ENCODE assay signal across 8 cellular contexts in genomic region chr10:4767033-4767814, GRCh38. TPM values are rescaled to one million over a fixed set of nuclear protein-coding genes. Genes with fewer than 3 reads are reported as not detected.
DNase-seq lines count a peak whose midpoint lies in the region; ATAC-seq and TF ChIP-seq lines count a peak whose summit lies in the region.

No MANE protein-coding gene starts in this region.

- peak; percentile 69 for TF ChIP-seq CTCF in AG09319 (IDR thresholded peaks at IDR 0.05; ENCODE audit: low read depth, low read length)
- peak; percentile 49 for TF ChIP-seq CTCF in GM13976 (IDR thresholded peaks at IDR 0.05; ENCODE audit: borderline replicate concordance, control extremely low read depth, extremely low read depth, insufficient read depth, missing control alignments)
- TF ChIP-seq CTCF in WERI-Rb-1 (IDR thresholded peaks at IDR 0.05; ENCODE audit: low read depth, low read length), result peak; percentile 44
- peak in 5 of 7 experiments; percentile 33 to 68 (median 57) for TF ChIP-seq CTCF in stomach (IDR thresholded peaks at IDR 0.05)

- no peaks in the 10 kb centered on the region for H3K9me3 Mint-ChIP-seq in activated T-cell treated with anti-CD3 and anti-CD28 coated beads, Interleukin-2, amount 50 U/mL, for 4 hours

- H3K36me3 ChIP-seq in WERI-Rb-1 (no peaks in the 10 kb centered on the region), stomach (no peaks in the 10 kb centered on the region)

- no peak overlapping the region for H3K4me3 ChIP-seq in WERI-Rb-1 (ENCODE audit: low read depth, low read length)
- H3K4me3 ChIP-seq in stomach, result no peak overlapping the region

- DNase-seq in AG09319 (ENCODE audit: extremely low read depth, low read depth) (no peak), GM13976 (ENCODE audit: low spot score) (no peak), WERI-Rb-1 (no peak), left cardiac atrium (no peak), stomach (no peak), posterior vena cava (ENCODE audit: low spot score) (no peak)
- no peak for DNase-seq in activated T-cell treated with anti-CD3 and anti-CD28 coated beads, Interleukin-2, amount 50 U/mL, for 4 hours

- ATAC-seq in left cardiac atrium (peak; percentile 57 to 62), GM21528 (IDR thresholded peaks at IDR 0.05; ENCODE audit: low FRiP score, unreplicated experiment) (no peak)
- ATAC-seq in activated T-cell treated with anti-CD3 and anti-CD28 coated beads, Interleukin-2, amount 50 U/mL, for 4 hours, result no peak

- in situ Hi-C loops in GM13976 (cut with MboI; ENCODE audit: low sequenced_read_pairs, unreplicated experiment), result loop anchor here (25.0 kb wide), 1 partner anchor 1530 kb away; no protein-coding TSS in a partner anchor

- TF ChIP-seq EP300 in stomach (IDR thresholded peaks at IDR 0.05), result no peak

- no peak overlapping the region for H3K4me3 Mint-ChIP-seq in activated T-cell treated with anti-CD3 and anti-CD28 coated beads, Interleukin-2, amount 50 U/mL, for 4 hours

- no peaks in the 10 kb centered on the region for H3K36me3 Mint-ChIP-seq in activated T-cell treated with anti-CD3 and anti-CD28 coated beads, Interleukin-2, amount 50 U/mL, for 4 hours (ENCODE audit: insufficient read depth)

- peaks cover 3% of the 10 kb centered on the region for H3K4me1 Mint-ChIP-seq in activated T-cell treated with anti-CD3 and anti-CD28 coated beads, Interleukin-2, amount 50 U/mL, for 4 hours (ENCODE audit: low read depth)

- H3K27me3 ChIP-seq in WERI-Rb-1 (ENCODE audit: insufficient read depth, low read depth, severe bottlenecking) (no peaks in the 10 kb centered on the region), stomach (no peaks in the 10 kb centered on the region)

- H3K27ac ChIP-seq in WERI-Rb-1 (no peak overlapping the region), stomach (no peak overlapping the region)

- H3K4me1 ChIP-seq in stomach, result peaks cover 0 to 20% (median 0%) of the 10 kb centered on the region in 4 donors

- intact Hi-C loops in left cardiac atrium (cut with DNase I) (loop anchor here (2.0 to 10.0 kb wide), 3 partner anchors 82 to 254 kb away; no protein-coding TSS in a partner anchor), stomach (cut with DNase I; ENCODE audit: low total_unique reads) (loop anchor here (10.0 kb wide), 1 partner anchor 1522 kb away; no protein-coding TSS in a partner anchor), posterior vena cava (cut with DNase I) (loop anchor here (5.0 to 10.0 kb wide), 3 partner anchors 92 to 252 kb away; no protein-coding TSS in a partner anchor)

- no peaks in the 10 kb centered on the region for H3K9me3 ChIP-seq in WERI-Rb-1 (ENCODE audit: severe bottlenecking)
- no peaks in the 10 kb centered on the region for H3K9me3 ChIP-seq in stomach

- no peak for TF ChIP-seq POLR2A in stomach (IDR thresholded peaks at IDR 0.05)

- WGBS in stomach, 5 donors, result 48 to 56% (median 49%) methylated on average over 7 of the region's 7 CpGs

- peaks cover 26% of the 10 kb centered on the region for H3K27me3 Mint-ChIP-seq in activated T-cell treated with anti-CD3 and anti-CD28 coated beads, Interleukin-2, amount 50 U/mL, for 4 hours (ENCODE audit: low read depth)

RNA-seq across cellular contexts. Expression of gene AKR1E2, which starts 58.8 kb away (rescaled TPM):
- total RNA-seq in left cardiac atrium (1 to 10 TPM; 7.5 to 8.4 TPM), stomach (10 to 100 TPM in 1 of 5 donors, 1 to 10 TPM in 3, not detected in 1; 2.3 to 16.7 (median 5.2) TPM), posterior vena cava (10 to 100 TPM; 11.4 to 12.0 TPM)
- polyA plus RNA-seq in stomach, result 1 to 10 TPM in 2 of 3 donors, not detected in 1; 1.9 to 2.1 TPM
- 1 to 10 TPM; 3.8 to 7.9 (median 5.2) TPM for total RNA-seq in activated T-cell treated with anti-CD3 and anti-CD28 coated beads, Interleukin-2, amount 50 U/mL, for 4 hours

Comparison
In these comparisons a context has a peak if more than half of its experiments do, and no peak if none do; other contexts are left out.
1. ATAC-seq: peak in left cardiac atrium (2 of 2); none in GM21528 (single experiment) and activated T-cell treated with anti-CD3 and anti-CD28 coated beads, Interleukin-2, amount 50 U/mL, for 4 hours (0 of 2).
2. Peak in every context shown above with its lines, with median percentiles within 50 percentile points of each other: CTCF ChIP-seq.